ENCODE assay signal across 1 cellular context in genomic region chr3:117997201-117998049, GRCh38.
TF ChIP-seq lines count a peak whose summit lies in the region.

No MANE protein-coding gene starts in this region.

TF ChIP-seq in HEK293, 187 proteins besides CTCF, POLR2A, EP300 and RAD21 (continued from another document):
- TF ChIP-seq ZNF626 (tag by site-specific recombination; IDR thresholded peaks at IDR 0.05) (no peak), SETDB1 (IDR thresholded peaks at IDR 0.05; ENCODE audit: insufficient read length, low read length) (no peak), ZNF830 (tag by site-specific recombination; IDR thresholded peaks at IDR 0.05; ENCODE audit: low read depth) (no peak), KLF16 (tag by site-specific recombination; IDR thresholded peaks at IDR 0.05) (no peak; the same call in 1 of the 2 replicates), ZNF660 (tag by site-specific recombination; IDR thresholded peaks at IDR 0.05) (0 out of 2 replicates have a peak, but pooled peaks have one; percentile 13), HOXC10 (CRISPR knock-in tag; IDR thresholded peaks at IDR 0.05) (no peak), PRDM6 (tag by site-specific recombination; IDR thresholded peaks at IDR 0.05) (no peak), ZNF324 (tag by site-specific recombination; IDR thresholded peaks at IDR 0.05) (no peak), ZBTB26 (tag by site-specific recombination; optimal IDR thresholded peaks at IDR 0.05) (peak; percentile 38), ZIC2 (tag by site-specific recombination; IDR thresholded peaks at IDR 0.05) (no peak), ZBTB49 (tag by site-specific recombination; IDR thresholded peaks at IDR 0.05; ENCODE audit: low read depth) (no peak), ZNF623 (tag by site-specific recombination; IDR thresholded peaks at IDR 0.05) (no peak), TRIM28 (IDR thresholded peaks at IDR 0.05; ENCODE audit: borderline replicate concordance, low read length) (no peak), RBAK (tag by site-specific recombination; IDR thresholded peaks at IDR 0.05) (no peak), ZNF184 (tag by site-specific recombination; IDR thresholded peaks at IDR 0.05) (no peak), ZNF341 (tag by site-specific recombination; IDR thresholded peaks at IDR 0.05; ENCODE audit: low read depth) (0 out of 2 replicates have a peak, but pooled peaks have one; percentile 11), GFI1B (tag by site-specific recombination; IDR thresholded peaks at IDR 0.05) (no peak), EGR2 (tag by site-specific recombination; IDR thresholded peaks at IDR 0.05; ENCODE audit: low read depth) (no peak), ZSCAN23 (tag by site-specific recombination; IDR thresholded peaks at IDR 0.05) (no peak), GLIS1 (tag by site-specific recombination; IDR thresholded peaks at IDR 0.05) (peak; percentile 44), ZNF549 (tag by site-specific recombination; IDR thresholded peaks at IDR 0.05) (no peak), ZNF239 (tag by site-specific recombination; IDR thresholded peaks at IDR 0.05) (no peak), ZNF19 (tag by site-specific recombination; IDR thresholded peaks at IDR 0.05; ENCODE audit: low read depth) (no peak), ZEB2 (tag by site-specific recombination; IDR thresholded peaks at IDR 0.05) (no peak), ZNF792 (tag by site-specific recombination; IDR thresholded peaks at IDR 0.05) (no peak), ZNF302 (tag by site-specific recombination; IDR thresholded peaks at IDR 0.05; ENCODE audit: low read depth) (no peak), ZNF654 (tag by site-specific recombination; IDR thresholded peaks at IDR 0.05; ENCODE audit: low read depth) (peak; percentile 58), ZNF335 (tag by site-specific recombination; conservative IDR thresholded peaks at IDR 0.05) (peak; percentile 50), SCRT1 (tag by site-specific recombination; IDR thresholded peaks at IDR 0.05; ENCODE audit: borderline replicate concordance) (no peak), PRDM1 (tag by site-specific recombination; IDR thresholded peaks at IDR 0.05) (peak; percentile 91), ZNF580 (tag by site-specific recombination; IDR thresholded peaks at IDR 0.05) (peak; percentile 13; the same call in 1 of the 2 replicates), ZNF596 (tag by site-specific recombination; IDR thresholded peaks at IDR 0.05) (no peak), ZBTB48 (tag by site-specific recombination; IDR thresholded peaks at IDR 0.05) (peak; percentile 60), KLF17 (tag by site-specific recombination; IDR thresholded peaks at IDR 0.05) (no peak), ZNF513 (tag by site-specific recombination; IDR thresholded peaks at IDR 0.05) (peak; percentile 55), ZNF521 (tag by site-specific recombination; IDR thresholded peaks at IDR 0.05) (no peak), ZNF114 (tag by site-specific recombination; IDR thresholded peaks at IDR 0.05) (no peak), ZNF16 (tag by site-specific recombination; IDR thresholded peaks at IDR 0.05; ENCODE audit: low read depth) (no peak), ZNF610 (tag by site-specific recombination; IDR thresholded peaks at IDR 0.05; ENCODE audit: borderline replicate concordance) (no peak), ZSCAN16 (tag by site-specific recombination; IDR thresholded peaks at IDR 0.05) (no peak), ZNF223 (tag by site-specific recombination; IDR thresholded peaks at IDR 0.05) (no peak), ZSCAN30 (tag by site-specific recombination; IDR thresholded peaks at IDR 0.05) (no peak), ZNF664 (tag by site-specific recombination; IDR thresholded peaks at IDR 0.05) (no peak)
